ENCODE assay signal across 8 cellular contexts in genomic region chr21:38925923-38926322, GRCh38.
A peak's percentile ranks its signal among the peaks of the same experiment; 100 is the strongest.
DNase-seq lines count a peak whose midpoint lies in the region; ATAC-seq, FAIRE-seq and TF ChIP-seq lines count a peak whose summit lies in the region.

No MANE protein-coding gene starts in this region.

- POLR2A ChIA-PET in Panc1 (lab: Charles Lee) = no interaction called here

- CTCF ChIA-PET in Panc1 (lab: Charles Lee) = no interaction called here

- DNase-seq in COLO829 (ENCODE audit: low spot score) (peak; percentile 60), Panc1 (ENCODE audit: low read depth, low spot score) (no peak), fibroblast of lung (ENCODE audit: low read depth in 2 of 2) (peak; percentile 94 to 97), pancreas (peak in 1 of 6 donors; percentile 50), germinal center (ENCODE audit: low spot score) (no peak), immature natural killer cell (no peak), NCI-H187 treated with DMSO at 0.1 percent for 48 hours (lab: John Stamatoyannopoulos, UW) (no peak)

- no peak overlapping the region for H3K27ac Mint-ChIP-seq in immature natural killer cell

- no peaks in the 10 kb centered on the region for H3K36me3 ChIP-seq in Panc1 (ENCODE audit: control insufficient read depth, insufficient read depth, low read length)
- H3K36me3 ChIP-seq in fibroblast of lung (ENCODE audit: control insufficient read depth, insufficient read depth, low read length) = no peaks in the 10 kb centered on the region
- no peaks in the 10 kb centered on the region for H3K36me3 ChIP-seq in pancreas

- H3K4me3 ChIP-seq in Panc1 (ENCODE audit: low read depth in 2 of 2, low read length in 2 of 2) = peak overlapping the region in 1 of 2 experiments; percentile 11; a peak in 1 of 4 replicates
- no peak overlapping the region for H3K4me3 ChIP-seq in fibroblast of lung (replicated peaks in 1 of 4; ENCODE audit: control extremely low read depth in 1 of 4, insufficient read depth in 1 of 4, low read depth in 3 of 4, low read length in 4 of 4)
- H3K4me3 ChIP-seq in pancreas = peak overlapping the region in 1 of 4 donors; percentile 6

- FAIRE-seq in pancreas (lab: Jason Lieb, UNC) = no peak

- no peaks in the 10 kb centered on the region for H4K20me1 ChIP-seq in fibroblast of lung (ENCODE audit: control insufficient read depth, extremely low read depth, insufficient read depth, low read length)

- H3K27me3 Mint-ChIP-seq in immature natural killer cell (ENCODE audit: low read depth in 3 of 3) = peaks cover 0 to 10% (median 3%) of the 10 kb centered on the region in 3 donors

- ATAC-seq in Panc1 = peak; percentile 48; the same call in 1 of the 2 replicates
- ATAC-seq in pancreas = peak in 3 of 4 donors; percentile 71 to 83 (median 75)
- no peak for ATAC-seq in GM18861 (IDR thresholded peaks at IDR 0.05; ENCODE audit: unreplicated experiment)

- no peaks in the 10 kb centered on the region for H3K79me2 ChIP-seq in fibroblast of lung (ENCODE audit: control insufficient read depth, insufficient read depth, low read length)

- in situ Hi-C loops in Panc1 (cut with HindIII; ENCODE audit: low pct_unique_long_range_greater_than_20kb, low sequenced_read_pairs) = no loop called here

- H3K9me3 Mint-ChIP-seq in immature natural killer cell = no peaks in the 10 kb centered on the region

- H3K4me1 Mint-ChIP-seq in immature natural killer cell = no peaks in the 10 kb centered on the region

- H3K9me3 ChIP-seq in Panc1 (ENCODE audit: control insufficient read depth, insufficient read depth, low read depth, low read length) (no peaks in the 10 kb centered on the region), fibroblast of lung (ENCODE audit: control insufficient read depth, insufficient read depth, low read depth, low read length) (no peaks in the 10 kb centered on the region), pancreas (no peaks in the 10 kb centered on the region)

- no TSS peak for BruUV-seq in Panc1 (replicated peaks; lab: Mats Ljungman, UMichigan)

- H3K4me3 Mint-ChIP-seq in immature natural killer cell = no peak overlapping the region

- WGBS in pancreas, 2 donors = 16 to 17% methylated on average over 7 of the region's 7 CpGs

- TF ChIP-seq CTCF in Panc1 (IDR thresholded peaks at IDR 0.05) (no peak), fibroblast of lung (conservative IDR thresholded peaks at IDR 0.05 in 1 of 2, IDR thresholded peaks at IDR 0.05 in 1 of 2; ENCODE audit: low read depth in 1 of 2, low read length in 2 of 2) (no peak), pancreas (IDR thresholded peaks at IDR 0.05) (no peak)

- no peak overlapping the region for H3K9ac ChIP-seq in fibroblast of lung (ENCODE audit: insufficient read depth, low read length)

- no peaks in the 10 kb centered on the region for H3K27me3 ChIP-seq in Panc1 (ENCODE audit: control insufficient read depth, insufficient read depth, low read length)
- no peaks in the 10 kb centered on the region for H3K27me3 ChIP-seq in fibroblast of lung (ENCODE audit: control insufficient read depth, insufficient read depth, low read length)
- no peaks in the 10 kb centered on the region for H3K27me3 ChIP-seq in pancreas

- H2AFZ ChIP-seq in fibroblast of lung (ENCODE audit: low read length) = no peak overlapping the region

- peak overlapping the region; percentile 86 for H3K4me2 ChIP-seq in fibroblast of lung (ENCODE audit: extremely low read depth, insufficient read depth, low read length)

- intact Hi-C loops in Panc1 (cut with micrococcal nuclease; ENCODE audit: unreplicated experiment) (no loop called here), pancreas (cut with DNase I) (no loop called here)

- H3K36me3 Mint-ChIP-seq in immature natural killer cell = no peaks in the 10 kb centered on the region

- H3K4me1 ChIP-seq in Panc1 (ENCODE audit: control insufficient read depth, insufficient read depth, low read length) (no peaks in the 10 kb centered on the region), fibroblast of lung (ENCODE audit: control insufficient read depth, extremely low read depth, insufficient read depth, low read length) (peaks cover 10% of the 10 kb centered on the region), pancreas (peaks cover 0 to 5% (median 0%) of the 10 kb centered on the region in 3 donors)

- H3K27ac ChIP-seq in Panc1 (ENCODE audit: low read length) (no peak overlapping the region), fibroblast of lung (ENCODE audit: insufficient read depth, low read length) (peak overlapping the region; percentile 74), pancreas (peak overlapping the region in 2 of 4 donors; percentile 15 to 26)

Comparison
In these comparisons a context has a peak if more than half of its experiments do, and no peak if none do; other contexts are left out.
1. DNase-seq: peak in COLO829 (single experiment) and fibroblast of lung (2 of 2); none in Panc1 (single experiment), germinal center (single experiment), immature natural killer cell (0 of 3) and NCI-H187 treated with DMSO at 0.1 percent for 48 hours (single experiment).